In genomic region chr15:58148633-58149032, GRCh38 we compare ENCODE assay signal across 19 cellular contexts. TPM values are rescaled to one million over a fixed set of nuclear protein-coding genes. Genes with fewer than 3 reads are reported as not detected.
DNase-seq lines count a peak whose midpoint lies in the region; FAIRE-seq and TF ChIP-seq lines count a peak whose summit lies in the region.
"Had no signal": no experiment of that assay in that cellular context is flagged by ENCODE, and none has a peak within 500 bp of the region (broad histone marks: within the 10 kb centered on the region; RNA-seq: fewer than 3 reads in every experiment).

No MANE protein-coding gene starts in this region.

- peak overlapping the region in 5 of 11 experiments; percentile 33 to 85 (median 77); a peak in 6 of 22 replicates for H3K9ac ChIP-seq in BLaER1 treated with 17β-estradiol and CSF1 and Interleukin-3, amounts not matched to agents 10 nM and 100 nM
- H3K9ac ChIP-seq in endothelial cell of umbilical vein (replicated peaks; ENCODE audit: extremely low read depth, insufficient read depth, low read length): no peak overlapping the region
- H3K9ac ChIP-seq: GM23248 had no signal

- no peak for DNase-seq in CD14-positive monocyte (ENCODE audit: low spot score)
- DNase-seq in endothelial cell of umbilical vein (ENCODE audit: low read depth, low spot score): no peak
- no peak for DNase-seq in hypothalamus (lab: John Stamatoyannopoulos, UW)
- no peak for DNase-seq in NCI-H524 (lab: John Stamatoyannopoulos, UW)
- no peak for DNase-seq in MCF 10A (ENCODE audit: unreplicated experiment)
- no peak for DNase-seq in stimulated activated CD8-positive, alpha-beta memory T cell treated with anti-CD3 and anti-CD28 coated beads, Interleukin-4, amount 100 ng/mL, for 48 hours
- DNase-seq: BE2C; Caco-2; CD8-positive, alpha-beta memory T cell; GM23248 had no signal

- H3K4me2 ChIP-seq in BLaER1 treated with 17β-estradiol and CSF1 and Interleukin-3, amounts not matched to agents 10 nM and 100 nM: peak overlapping the region in 7 of 11 experiments; percentile 13 to 83 (median 71); a peak in 11 of 22 replicates
- no peak overlapping the region for H3K4me2 ChIP-seq in endothelial cell of umbilical vein (ENCODE audit: insufficient read depth, low read length)
- H3K4me2 ChIP-seq: A549 had no signal

- no peak overlapping the region for H2AFZ ChIP-seq in endothelial cell of umbilical vein (ENCODE audit: low read depth, low read length)
- H2AFZ ChIP-seq: GM23248 had no signal

- no peaks in the 10 kb centered on the region for H3K9me1 ChIP-seq in endothelial cell of umbilical vein (replicated peaks; ENCODE audit: control insufficient read depth, extremely low read depth, insufficient read depth, low read length)

- H3K4me3 Mint-ChIP-seq in CD14-positive monocyte (peak overlapping the region; percentile 1 to 11), MCF 10A (ENCODE audit: unreplicated experiment) (no peak overlapping the region)
- H3K4me3 Mint-ChIP-seq: CD8-positive, alpha-beta memory T cell had no signal

- H3K4me1 Mint-ChIP-seq in CD14-positive monocyte: peaks cover 48% of the 10 kb centered on the region
- no peaks in the 10 kb centered on the region for H3K4me1 Mint-ChIP-seq in MCF 10A (ENCODE audit: insufficient read depth, unreplicated experiment)
- H3K4me1 Mint-ChIP-seq: CD8-positive, alpha-beta memory T cell had no signal

- H3K4me3 ChIP-seq in BLaER1 treated with 17β-estradiol and CSF1 and Interleukin-3, amounts not matched to agents 10 nM and 100 nM: no peak overlapping the region
- H3K4me3 ChIP-seq in endothelial cell of umbilical vein (replicated peaks in 1 of 3; ENCODE audit: insufficient read depth in 1 of 3, low read depth in 1 of 3, low read length in 3 of 3) (no peak overlapping the region), neutrophil (ENCODE audit: low read depth in 1 of 2, low read length in 1 of 2) (peak overlapping the region; percentile 80 to 81)
- H3K4me3 ChIP-seq: A549, GM12878, GM23248 had no signal

- H3K36me3 Mint-ChIP-seq in CD14-positive monocyte: peaks cover 23 to 24% of the 10 kb centered on the region in 2 donors
- H3K36me3 Mint-ChIP-seq in MCF 10A (ENCODE audit: insufficient read depth, unreplicated experiment): no peaks in the 10 kb centered on the region
- H3K36me3 Mint-ChIP-seq: CD8-positive, alpha-beta memory T cell had no signal

- no peaks in the 10 kb centered on the region for H3K9me3 ChIP-seq in BLaER1 treated with 17β-estradiol and CSF1 and Interleukin-3, amounts not matched to agents 10 nM and 100 nM (replicated peaks in 1 of 11)
- no peaks in the 10 kb centered on the region for H3K9me3 ChIP-seq in endothelial cell of umbilical vein (replicated peaks; ENCODE audit: control insufficient read depth, insufficient read depth, low read length)
- H3K9me3 ChIP-seq in neutrophil: no peaks in the 10 kb centered on the region
- H3K9me3 ChIP-seq: A549, BE2C, Caco-2 had no signal

- dilution Hi-C loops in endothelial cell of umbilical vein (cut with MboI; ENCODE audit: extremely low pct_ligation_motif_present, low sequenced_read_pairs): no loop called here

- H3K4me1 ChIP-seq in BLaER1 treated with 17β-estradiol and CSF1 and Interleukin-3, amounts not matched to agents 10 nM and 100 nM: peaks cover 0 to 63% (median 27%) of the 10 kb centered on the region in 10 experiments; a peak in 13 of 20 replicates
- H3K4me1 ChIP-seq in endothelial cell of umbilical vein (ENCODE audit: control insufficient read depth, extremely low read depth, insufficient read depth, low read length) (no peaks in the 10 kb centered on the region), neutrophil (ENCODE audit: control insufficient read depth in 1 of 2, insufficient read depth in 1 of 2, low read depth in 1 of 2, low read length in 1 of 2) (peaks cover 63 to 67% of the 10 kb centered on the region in 2 experiments)
- H3K4me1 ChIP-seq: Caco-2 had no signal

- POLR2A ChIA-PET in endothelial cell of umbilical vein (lab: Charles Lee): no interaction called here
- POLR2A ChIA-PET in MCF 10A (lab: Yijun Ruan, JAX): no interaction called here

- intact Hi-C loops in CD14-positive monocyte (cut with micrococcal nuclease): loop anchor here in 1 of 2 donors (10.0 kb wide), 1 partner anchor 186 kb away; no protein-coding TSS in a partner anchor
- intact Hi-C loops in endothelial cell of umbilical vein (cut with micrococcal nuclease): no loop called here
- intact Hi-C loops in MCF 10A (cut with micrococcal nuclease): no loop called here

- CTCF ChIA-PET in endothelial cell of umbilical vein (lab: Charles Lee) (interaction anchor here (1.9 kb wide), 1 partner anchor 25 kb away, joined by 4 read pairs; no protein-coding TSS in a partner anchor), MCF 10A (lab: Yijun Ruan, JAX) (interaction anchor here (0.7 to 1.3 kb wide), 2 partner anchors 71 to 246 kb away, joined by 3 read pairs; no protein-coding TSS in a partner anchor)

- H3K36me3 ChIP-seq in BLaER1 treated with 17β-estradiol and CSF1 and Interleukin-3, amounts not matched to agents 10 nM and 100 nM: no peaks in the 10 kb centered on the region
- H3K36me3 ChIP-seq in endothelial cell of umbilical vein (ENCODE audit: control insufficient read depth in 2 of 2, extremely low read depth in 1 of 2, insufficient read depth in 2 of 2, low read length in 2 of 2): no peaks in the 10 kb centered on the region
- H3K36me3 ChIP-seq in neutrophil: peaks cover 27% of the 10 kb centered on the region
- H3K36me3 ChIP-seq: BE2C had no signal

- H3K79me2 ChIP-seq in endothelial cell of umbilical vein (ENCODE audit: control insufficient read depth, insufficient read depth, low read length): no peaks in the 10 kb centered on the region

- H3K27me3 Mint-ChIP-seq in CD14-positive monocyte (ENCODE audit: low read depth in 3 of 3) (no peaks in the 10 kb centered on the region), MCF 10A (ENCODE audit: insufficient read depth, unreplicated experiment) (no peaks in the 10 kb centered on the region)

- H4K20me1 ChIP-seq in BLaER1 treated with 17β-estradiol and CSF1 and Interleukin-3, amounts not matched to agents 10 nM and 100 nM: no peaks in the 10 kb centered on the region
- H4K20me1 ChIP-seq in endothelial cell of umbilical vein (replicated peaks; ENCODE audit: control insufficient read depth, extremely low read depth, insufficient read depth, low read length): no peaks in the 10 kb centered on the region

- BruUV-seq in endothelial cell of umbilical vein (replicated peaks; lab: Mats Ljungman, UMichigan) (no TSS peak), MCF 10A (replicated peaks; lab: Mats Ljungman, UMichigan) (no TSS peak)

- FAIRE-seq in endothelial cell of umbilical vein (lab: Jason Lieb, UNC): peak; percentile 15
- FAIRE-seq: A549, GM12878, GM18507, H54, HTR-8/SVneo had no signal

- peak overlapping the region in 6 of 11 experiments; percentile 69 to 97 (median 91); a peak in 13 of 22 replicates for H3K27ac ChIP-seq in BLaER1 treated with 17β-estradiol and CSF1 and Interleukin-3, amounts not matched to agents 10 nM and 100 nM
- H3K27ac ChIP-seq in endothelial cell of umbilical vein (ENCODE audit: insufficient read depth, low read depth, low read length) (no peak overlapping the region), neutrophil (peak overlapping the region; percentile 98)
- H3K27ac ChIP-seq: A549, GM23248 had no signal

- TF ChIP-seq POLR2A in endothelial cell of umbilical vein (IDR thresholded peaks at IDR 0.05; ENCODE audit: low read depth, low read length): no peak

- H3K27me3 ChIP-seq in BLaER1 treated with 17β-estradiol and CSF1 and Interleukin-3, amounts not matched to agents 10 nM and 100 nM: no peaks in the 10 kb centered on the region
- H3K27me3 ChIP-seq in endothelial cell of umbilical vein (ENCODE audit: control insufficient read depth in 2 of 2, insufficient read depth in 2 of 2, low read length in 2 of 2): no peaks in the 10 kb centered on the region
- no peaks in the 10 kb centered on the region for H3K27me3 ChIP-seq in neutrophil
- H3K27me3 ChIP-seq: BE2C had no signal

- no peak for TF ChIP-seq CTCF in CD14-positive monocyte (IDR thresholded peaks at IDR 0.05)
- TF ChIP-seq CTCF in endothelial cell of umbilical vein (IDR thresholded peaks at IDR 0.05; ENCODE audit: extremely low read depth in 1 of 2, insufficient read depth in 1 of 2, low read depth in 1 of 2, low read length in 2 of 2): no peak
- no peak for TF ChIP-seq CTCF in neutrophil (IDR thresholded peaks at IDR 0.05)
- TF ChIP-seq CTCF in MCF 10A (IDR thresholded peaks at IDR 0.05; ENCODE audit: unreplicated experiment): no peak

- H3K27ac Mint-ChIP-seq in CD14-positive monocyte (peak overlapping the region; percentile 99 to 100 (median 100)), MCF 10A (ENCODE audit: low read depth, unreplicated experiment) (no peak overlapping the region)
- H3K27ac Mint-ChIP-seq: CD8-positive, alpha-beta memory T cell had no signal

- peaks cover 0 to 1% (median 0%) of the 10 kb centered on the region in 7 donors for H3K9me3 Mint-ChIP-seq in CD14-positive monocyte
- no peaks in the 10 kb centered on the region for H3K9me3 Mint-ChIP-seq in MCF 10A (ENCODE audit: unreplicated experiment)

TF ChIP-seq in endothelial cell of umbilical vein, 7 proteins besides CTCF, POLR2A, EP300 and RAD21:
- TF ChIP-seq EZH2 (IDR thresholded peaks at IDR 0.05; ENCODE audit: borderline replicate concordance, low read depth, low read length, severe bottlenecking) (no peak), JUN (IDR thresholded peaks at IDR 0.05; ENCODE audit: borderline replicate concordance, insufficient read depth, insufficient read length, low read depth) (no peak), GATA2 (IDR thresholded peaks at IDR 0.05; ENCODE audit: insufficient read depth, insufficient read length, low read depth, low read length) (no peak), FOS (IDR thresholded peaks at IDR 0.05; ENCODE audit: borderline replicate concordance, insufficient read depth, low read length) (no peak), POLR2AphosphoS5 (IDR thresholded peaks at IDR 0.05; ENCODE audit: insufficient read depth, low read depth, low read length) (no peak), MAX (IDR thresholded peaks at IDR 0.05; ENCODE audit: insufficient read depth, insufficient read length) (no peak), MYC (IDR thresholded peaks at IDR 0.05; ENCODE audit: low read depth, low read length) (no peak)

RNA-seq across cellular contexts. Expression of gene AQP9, which starts 10.5 kb away (rescaled TPM):
- 100 to 1,000 TPM; 112 to 141 TPM for polyA plus RNA-seq in CD14-positive monocyte
- not detected in 2 replicates for total RNA-seq in endothelial cell of umbilical vein
- not detected in 2 replicates for polyA plus RNA-seq in endothelial cell of umbilical vein
- polyA plus RNA-seq in endothelial cell of umbilical vein (2011; cell fraction: cytosol; rRNA removed): not detected in 2 replicates
- polyA plus RNA-seq in endothelial cell of umbilical vein (2011; cell fraction: nucleus; rRNA removed): not detected in 2 replicates
- not detected in 2 replicates for polyA plus RNA-seq in endothelial cell of umbilical vein (2012)
- polyA minus RNA-seq in endothelial cell of umbilical vein: not detected in 2 replicates
- polyA minus RNA-seq in endothelial cell of umbilical vein (2011; cell fraction: cytosol; rRNA and poly(A)+ RNA removed): not detected
- not detected in 2 replicates for polyA minus RNA-seq in endothelial cell of umbilical vein (2011; cell fraction: nucleus; rRNA and poly(A)+ RNA removed)
- 0.09 TPM in 1 of 2 replicates, not detected in the other for total RNA-seq in MCF 10A (2022)
- total RNA-seq: Caco-2, Daoy, GM23248 had no signal
- polyA plus RNA-seq: A549; AG04450; CD8-positive, alpha-beta memory T cell; GM23248 had no signal

Comparison
In these comparisons a context has a peak if more than half of its experiments do, and no peak if none do; other contexts are left out.
1. H3K4me3 ChIP-seq: peak in neutrophil (2 of 2); none in BLaER1 treated with 17β-estradiol and CSF1 and Interleukin-3, amounts not matched to agents 10 nM and 100 nM (0 of 10) and endothelial cell of umbilical vein (0 of 3).